ENCODE assay signal across 9 cellular contexts in the genomic region with DNA sequence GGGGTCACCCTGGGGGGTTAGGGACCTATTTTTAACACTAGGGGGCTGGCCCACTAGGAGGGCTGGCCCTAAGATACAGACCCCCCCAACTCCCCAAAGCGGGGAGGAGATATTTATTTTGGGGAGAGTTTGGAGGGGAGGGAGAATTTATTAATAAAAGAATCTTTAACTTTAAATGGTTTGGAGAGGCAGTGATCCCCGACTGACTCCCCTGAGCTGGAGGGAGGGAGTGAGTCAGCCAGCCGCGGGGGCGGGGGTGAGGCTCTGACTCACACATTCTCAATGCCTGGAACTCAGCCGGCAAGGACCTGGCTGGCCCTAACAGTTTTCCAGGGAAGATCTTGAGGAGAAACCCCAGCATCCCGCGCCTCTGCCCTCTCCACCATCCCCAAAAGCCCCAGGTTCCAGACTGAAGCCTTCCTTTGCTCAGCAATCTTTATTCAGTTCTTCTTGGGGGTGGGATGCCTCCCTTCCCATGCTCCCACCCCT. TPM values are rescaled to one million over a fixed set of nuclear protein-coding genes. Genes with fewer than 3 reads are reported as not detected.
DNase-seq lines count a peak whose midpoint lies in the region; ATAC-seq and TF ChIP-seq lines count a peak whose summit lies in the region.
"Had no signal": no experiment of that assay in that cellular context is flagged by ENCODE, and none has a peak within 500 bp of the region (broad histone marks: within the 10 kb centered on the region; RNA-seq: fewer than 3 reads in every experiment).

No MANE protein-coding gene starts in this region.

- peak; percentile 23 for ATAC-seq in effector memory CD8-positive, alpha-beta T cell (replicated peaks)

- no peaks in the 10 kb centered on the region for H3K9me3 Mint-ChIP-seq in effector memory CD8-positive, alpha-beta T cell
- H3K9me3 Mint-ChIP-seq in mesothelial cell of epicardium: no peaks in the 10 kb centered on the region

- no peak for TF ChIP-seq CTCF in mesothelial cell of epicardium (IDR thresholded peaks at IDR 0.05; ENCODE audit: unreplicated experiment)

- H3K27me3 Mint-ChIP-seq in effector memory CD8-positive, alpha-beta T cell: no peaks in the 10 kb centered on the region
- H3K27me3 Mint-ChIP-seq in mesothelial cell of epicardium (ENCODE audit: low read depth): peaks cover 13% of the 10 kb centered on the region

- peak overlapping the region; percentile 81 to 85 for H3K4me3 Mint-ChIP-seq in effector memory CD8-positive, alpha-beta T cell
- H3K4me3 Mint-ChIP-seq in mesothelial cell of epicardium: peak overlapping the region; percentile 84

- DNase-seq in DMS 273 treated with DMSO at 0.1 percent for 48 hours (lab: John Stamatoyannopoulos, UW) (peak; percentile 31), NCI-H446 (lab: John Stamatoyannopoulos, UW) (peak; percentile 66 to 81), mesothelial cell of epicardium (ENCODE audit: low spot score in 2 of 2, unreplicated experiment in 2 of 2) (peak; percentile 73 to 87), NCI-H1417 (lab: John Stamatoyannopoulos, UW) (no peak), NCI-H2029 (lab: John Stamatoyannopoulos, UW) (no peak)
- peak; percentile 65 for DNase-seq in activated CD8-positive, alpha-beta memory T cell treated with anti-CD3 and anti-CD28 coated beads, Interleukin-2, amount 50 U/mL, for 1 hour (ENCODE audit: extremely low read depth)
- peak; percentile 62 to 66 (median 65) for DNase-seq in effector memory CD8-positive, alpha-beta T cell
- peak; percentile 61 for DNase-seq in stimulated activated CD8-positive, alpha-beta memory T cell treated with anti-CD3 and anti-CD28 coated beads, Interleukin-15, amount 100 ng/mL, for 24 hours (ENCODE audit: low read depth)

- peaks cover 41 to 45% of the 10 kb centered on the region in 2 donors for H3K4me1 Mint-ChIP-seq in effector memory CD8-positive, alpha-beta T cell (ENCODE audit: low read depth in 2 of 2)
- H3K4me1 Mint-ChIP-seq in mesothelial cell of epicardium: peaks cover 41% of the 10 kb centered on the region

- peaks cover 26% of the 10 kb centered on the region for H3K36me3 Mint-ChIP-seq in effector memory CD8-positive, alpha-beta T cell (ENCODE audit: insufficient read depth)
- peaks cover 11% of the 10 kb centered on the region for H3K36me3 Mint-ChIP-seq in mesothelial cell of epicardium

- H3K27ac Mint-ChIP-seq in effector memory CD8-positive, alpha-beta T cell: peak overlapping the region in 1 of 2 donors; percentile 93
- H3K27ac Mint-ChIP-seq in mesothelial cell of epicardium: peak overlapping the region; percentile 99

RNA-seq across cellular contexts. Expression of a gene that starts 1.5 kb away (rescaled TPM):
- 64.0 to 68.5 TPM (median 65.7 TPM) in 3 replicates for total RNA-seq in mesothelial cell of epicardium

RNA-seq across cellular contexts. Expression of a gene that starts 1.6 kb away (rescaled TPM):
- 59.8 to 62.4 TPM (median 60.2 TPM) in 3 replicates for total RNA-seq in mesothelial cell of epicardium

RNA-seq across cellular contexts. Expression of a gene that starts 2.1 kb away (rescaled TPM):
- total RNA-seq in mesothelial cell of epicardium: 44.6 to 45.5 TPM (median 45.1 TPM) in 3 replicates

RNA-seq across cellular contexts. Expression of a gene that starts 4.3 kb away (rescaled TPM):
- total RNA-seq in mesothelial cell of epicardium: 257 to 267 TPM (median 260 TPM) in 3 replicates
- total RNA-seq: T-helper 2 cell treated with Interferon-gamma antibody and Interleukin-4, amounts not matched to agents 100 ng/mL and 5 ng/mL, for 36 hours had no signal

RNA-seq across cellular contexts. Expression of a gene that starts 9.5 kb away (rescaled TPM):
- total RNA-seq in mesothelial cell of epicardium: 5.4 to 5.7 TPM (median 5.4 TPM) in 3 replicates

Comparison
In these comparisons a context has a peak if more than half of its experiments do, and no peak if none do; other contexts are left out.
1. DNase-seq: peak in DMS 273 treated with DMSO at 0.1 percent for 48 hours (single experiment), NCI-H446 (2 of 2), activated CD8-positive, alpha-beta memory T cell treated with anti-CD3 and anti-CD28 coated beads, Interleukin-2, amount 50 U/mL, for 1 hour (single experiment), effector memory CD8-positive, alpha-beta T cell (3 of 3), mesothelial cell of epicardium (2 of 2) and stimulated activated CD8-positive, alpha-beta memory T cell treated with anti-CD3 and anti-CD28 coated beads, Interleukin-15, amount 100 ng/mL, for 24 hours (single experiment); none in NCI-H1417 (0 of 3) and NCI-H2029 (single experiment).